23 cellular contexts compared by ENCODE assay signal in the genomic region with DNA sequence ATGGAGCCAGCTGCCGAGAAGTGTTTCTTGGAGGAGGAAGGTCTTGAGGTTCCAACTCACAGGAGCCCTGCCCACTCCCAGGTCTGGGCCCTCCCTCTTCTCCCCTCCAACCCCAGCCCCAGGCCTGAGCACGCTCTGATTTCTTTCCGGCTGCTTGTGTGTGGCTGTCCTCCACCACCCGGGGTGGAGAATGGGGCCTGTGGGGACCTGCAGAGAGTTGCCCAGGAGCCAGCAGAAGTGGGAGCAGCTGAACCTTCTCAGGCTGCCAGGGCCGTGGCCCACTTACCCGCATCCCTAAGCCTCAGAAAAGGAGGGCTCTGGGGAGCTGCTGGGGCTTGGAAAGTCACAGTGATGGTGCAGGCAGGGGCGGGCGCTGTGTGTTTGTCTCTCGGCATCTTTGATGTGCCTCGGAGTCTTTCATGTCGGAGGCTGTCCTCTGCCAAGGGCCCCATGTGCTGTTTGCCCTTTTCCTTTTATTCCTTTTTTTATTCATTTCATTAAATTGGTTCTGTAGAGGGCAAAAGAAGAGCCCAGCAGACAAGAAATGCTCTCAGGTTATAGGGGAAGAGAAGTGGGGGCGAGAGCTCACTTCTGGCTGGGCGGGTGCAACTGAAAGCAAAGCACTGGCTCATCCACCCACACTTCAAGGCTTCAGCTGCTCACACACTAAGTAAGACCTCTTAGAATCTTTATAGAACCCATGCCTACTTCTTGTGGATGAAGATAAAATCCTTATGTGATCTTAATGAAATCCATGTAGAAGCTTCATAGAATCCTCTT. TPM values are rescaled to one million over a fixed set of nuclear protein-coding genes. Genes with fewer than 3 reads are reported as not detected.
DNase-seq lines count a peak whose midpoint lies in the region; FAIRE-seq and TF ChIP-seq lines count a peak whose summit lies in the region.
"Had no signal": no experiment of that assay in that cellular context is flagged by ENCODE, and none has a peak within 500 bp of the region (broad histone marks: within the 10 kb centered on the region; RNA-seq: fewer than 3 reads in every experiment).

No MANE protein-coding gene starts in this region.

- H3K4me1 ChIP-seq in vagina, result peaks cover 44% of the 10 kb centered on the region
- H3K4me1 ChIP-seq: body of pancreas had no signal

- TF ChIP-seq CTCF in epithelial cell of esophagus (IDR thresholded peaks at IDR 0.05; ENCODE audit: insufficient read depth, low read depth, low read length, missing control alignments) (no peak), vagina (IDR thresholded peaks at IDR 0.05) (no peak)

- no peak for FAIRE-seq in urothelium cell line (lab: Jason Lieb, UNC)
- FAIRE-seq: A549, TTC549 had no signal

- intact Hi-C loops in vagina (cut with DNase I), result no loop called here

- peak; percentile 34 for DNase-seq in activated CD8-positive, alpha-beta memory T cell treated with anti-CD3 and anti-CD28 coated beads, Interleukin-2, amount 50 U/mL, for 48 hours
- no peak for DNase-seq in activated CD8-positive, alpha-beta memory T cell treated with anti-CD3 and anti-CD28 coated beads for 24 hours
- DNase-seq in epithelial cell of esophagus (ENCODE audit: low read depth) (peak; percentile 97), mesenteric fat pad (ENCODE audit: low spot score) (peak; percentile 87), vagina (ENCODE audit: extremely low spot score in 2 of 2) (no peak), urothelium cell line (ENCODE audit: low spot score) (no peak), KG1 (lab: John Stamatoyannopoulos, UW) (no peak), NCI-H345 (lab: John Stamatoyannopoulos, UW) (no peak)
- DNase-seq: activated CD4-positive, alpha-beta T cell treated with anti-CD3 and anti-CD28 coated beads, Interleukin-2, amount 10 ng/mL, durations not matched to agents 7 days and 5 days; activated T-cell treated with anti-CD3 and anti-CD28 coated beads, Interleukin-2, amount 50 U/mL, for 1 hour; C1 segment of cervical spinal cord; DND-41; Kasumi-1; kidney glomerular epithelial cell; NCI-H1417 treated with DMSO at 0.1 percent for 48 hours; NCI-H524 treated with DMSO at 0.1 percent for 48 hours; OCI-M1; transverse colon had no signal

- no peaks in the 10 kb centered on the region for H3K9me3 ChIP-seq in vagina
- H3K9me3 ChIP-seq: A549, body of pancreas, transverse colon had no signal

- no peak overlapping the region for H3K4me3 ChIP-seq in epithelial cell of esophagus (ENCODE audit: low read length)
- H3K4me3 ChIP-seq in vagina, result no peak overlapping the region
- H3K4me3 ChIP-seq: A549, body of pancreas, SK-N-MC, smooth muscle cell, transverse colon had no signal

- no peaks in the 10 kb centered on the region for H3K36me3 ChIP-seq in vagina
- H3K36me3 ChIP-seq: transverse colon had no signal

- no peaks in the 10 kb centered on the region for H3K27me3 ChIP-seq in vagina
- H3K27me3 ChIP-seq: body of pancreas, transverse colon had no signal

- peak overlapping the region; percentile 47 for H3K27ac ChIP-seq in vagina
- H3K27ac ChIP-seq: body of pancreas, SK-N-MC, transverse colon had no signal

- TF ChIP-seq POLR2A in vagina (IDR thresholded peaks at IDR 0.05), result no peak

RNA-seq across cellular contexts. Expression of a gene that starts 52.5 kb away (rescaled TPM):
- 2.3 TPM for total RNA-seq in mesenteric fat pad
- 184 TPM for total RNA-seq in vagina

Comparison
In these comparisons a context has a peak if more than half of its experiments do, and no peak if none do; other contexts are left out.
1. DNase-seq: peak in activated CD8-positive, alpha-beta memory T cell treated with anti-CD3 and anti-CD28 coated beads, Interleukin-2, amount 50 U/mL, for 48 hours (single experiment), epithelial cell of esophagus (single experiment) and mesenteric fat pad (single experiment); none in activated CD8-positive, alpha-beta memory T cell treated with anti-CD3 and anti-CD28 coated beads for 24 hours (single experiment), vagina (0 of 2), urothelium cell line (single experiment), KG1 (single experiment) and NCI-H345 (single experiment).
2. RNA of a gene that starts 52.5 kb away (total RNA-seq): 184 TPM in vagina (single experiment); 2.3 TPM in mesenteric fat pad (single experiment); every median in the first group is over 10 times any median in the second.